10 cellular contexts compared by ENCODE assay signal in the genomic region with DNA sequence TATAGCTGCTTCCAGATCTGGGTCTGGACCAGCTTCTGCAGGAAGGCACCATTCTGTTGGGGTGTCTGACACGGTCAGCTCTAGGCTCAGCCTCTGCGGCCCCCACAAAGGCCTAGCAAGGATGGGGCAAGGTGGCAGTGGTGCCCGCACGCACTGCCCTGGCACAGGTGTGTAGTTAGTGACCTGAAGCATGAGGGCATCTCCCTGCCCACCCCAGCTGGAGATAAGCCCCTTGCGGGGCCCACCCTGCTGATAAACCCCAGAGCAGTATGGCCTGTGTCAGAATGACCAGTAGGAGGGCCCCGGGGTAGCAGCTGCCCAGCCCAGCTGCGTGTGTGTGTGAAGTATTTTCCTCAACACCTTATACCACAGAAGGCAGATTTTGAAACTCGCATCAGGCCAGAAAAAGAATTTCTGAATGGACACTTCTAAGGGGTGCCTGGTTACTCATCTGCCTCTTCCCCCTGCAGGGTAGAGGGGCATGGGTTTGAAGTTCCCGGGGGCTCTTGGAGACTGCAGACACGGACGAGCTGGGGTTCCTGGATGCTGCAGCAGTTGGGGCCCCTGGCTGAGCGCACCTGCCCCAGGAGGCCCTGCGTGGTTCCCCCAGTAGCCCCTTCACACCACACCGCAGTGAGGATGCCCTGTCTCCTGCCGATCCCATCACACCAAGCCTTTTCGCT. TPM values are rescaled to one million over a fixed set of nuclear protein-coding genes. Genes with fewer than 3 reads are reported as not detected.
DNase-seq lines count a peak whose midpoint lies in the region; FAIRE-seq and TF ChIP-seq lines count a peak whose summit lies in the region.
"Had no signal": no experiment of that assay in that cellular context is flagged by ENCODE, and none has a peak within 500 bp of the region (broad histone marks: within the 10 kb centered on the region; RNA-seq: fewer than 3 reads in every experiment).

No MANE protein-coding gene starts in this region.

- H3K36me3 ChIP-seq in OCI-LY7 (ENCODE audit: insufficient read depth, low read length) (peaks cover 83% of the 10 kb centered on the region), duodenal mucosa (ENCODE audit: control insufficient read depth in 1 of 2, insufficient read depth in 2 of 2, low read length in 2 of 2) (peaks cover 17 to 29% of the 10 kb centered on the region in 2 donors), neutrophil (peaks cover 34% of the 10 kb centered on the region), ovary (no peaks in the 10 kb centered on the region)

- POLR2A ChIA-PET in OCI-LY7 (lab: Charles Lee), result interaction anchor here (1.1 kb wide), 1 partner anchor 26 kb away, joined by 5 read pairs; a partner anchor contains a TSS

- H3K4me3 ChIP-seq in OCI-LY7 (ENCODE audit: low read depth, low read length, poor library complexity, severe bottlenecking), result no peak overlapping the region
- peak overlapping the region; percentile 13 to 21 for H3K4me3 ChIP-seq in duodenal mucosa (ENCODE audit: low read depth in 1 of 2, low read length in 2 of 2)
- H3K4me3 ChIP-seq in neutrophil (ENCODE audit: low read depth in 1 of 2, low read length in 1 of 2), result no peak overlapping the region
- no peak overlapping the region for H3K4me3 ChIP-seq in ovary

- peak overlapping the region; percentile 23; the same call in 1 of the 2 replicates for H3K4me2 ChIP-seq in OCI-LY7 (ENCODE audit: low read length)

- H3K27me3 ChIP-seq in duodenal mucosa (ENCODE audit: control insufficient read depth in 1 of 2, insufficient read depth in 2 of 2, low read length in 2 of 2), result no peaks in the 10 kb centered on the region
- no peaks in the 10 kb centered on the region for H3K27me3 ChIP-seq in neutrophil
- no peaks in the 10 kb centered on the region for H3K27me3 ChIP-seq in ovary

- H3K9me3 ChIP-seq in OCI-LY7 (ENCODE audit: low read length) (no peaks in the 10 kb centered on the region), duodenal mucosa (ENCODE audit: control insufficient read depth in 1 of 2, low read length in 2 of 2) (no peaks in the 10 kb centered on the region), neutrophil (no peaks in the 10 kb centered on the region), ovary (no peaks in the 10 kb centered on the region)

- WGBS in ovary, 3 donors, result 50 to 64% (median 56%) methylated on average over 16 of the region's 16 CpGs

- H3K4me1 ChIP-seq in OCI-LY7 (ENCODE audit: insufficient read depth, low read length, poor library complexity, severe bottlenecking) (peaks cover 66% of the 10 kb centered on the region), duodenal mucosa (ENCODE audit: control insufficient read depth in 1 of 2, insufficient read depth in 2 of 2, low read length in 2 of 2) (peaks cover 74 to 84% of the 10 kb centered on the region in 2 donors), neutrophil (ENCODE audit: control insufficient read depth in 1 of 2, insufficient read depth in 1 of 2, low read depth in 1 of 2, low read length in 1 of 2) (peaks cover 56 to 78% of the 10 kb centered on the region in 2 experiments), ovary (ENCODE audit: insufficient read depth) (peaks cover 10% of the 10 kb centered on the region)

- intact Hi-C loops in OCI-LY7 (cut with micrococcal nuclease; ENCODE audit: unreplicated experiment), result no loop called here
- intact Hi-C loops in ovary (cut with DNase I), result no loop called here

- no peak for TF ChIP-seq EP300 in ovary (IDR thresholded peaks at IDR 0.05)

- H3K9me2 ChIP-seq in OCI-LY7 (ENCODE audit: insufficient read depth, low read length), result no peaks in the 10 kb centered on the region

- peak; percentile 77 for TF ChIP-seq POLR2A in GM12892 (IDR thresholded peaks at IDR 0.05; ENCODE audit: low read depth, low read length)
- TF ChIP-seq POLR2A in ovary (IDR thresholded peaks at IDR 0.05), result no peak

- no TSS peak for BruUV-seq in OCI-LY7 (replicated peaks; lab: Mats Ljungman, UMichigan)

- FAIRE-seq in GM12892 (lab: Jason Lieb, UNC), result no peak
- FAIRE-seq: islet of Langerhans had no signal

- H3K9ac ChIP-seq in duodenal mucosa (ENCODE audit: low read depth in 1 of 2, low read length in 2 of 2), result peak overlapping the region; percentile 35 to 81

- H4K20me1 ChIP-seq in OCI-LY7 (ENCODE audit: insufficient read depth, low read length), result peaks cover 5% of the 10 kb centered on the region; the same call in 1 of the 2 replicates

- no peak for TF ChIP-seq CTCF in OCI-LY7 (conservative IDR thresholded peaks at IDR 0.05; ENCODE audit: low read length)
- no peak for TF ChIP-seq CTCF in neutrophil (IDR thresholded peaks at IDR 0.05)
- no peak for TF ChIP-seq CTCF in ovary (IDR thresholded peaks at IDR 0.05)

- H2AFZ ChIP-seq in OCI-LY7 (ENCODE audit: low read length), result no peak overlapping the region

- no peak for DNase-seq in GM12892 (ENCODE audit: insufficient read length)
- peak; percentile 40 for DNase-seq in OCI-LY7 (ENCODE audit: low spot score)
- DNase-seq in NCI-H2227 treated with DMSO at 0.1 percent for 48 hours (lab: John Stamatoyannopoulos, UW), result no peak
- no peak for DNase-seq in ovary
- DNase-seq in NCI-H1417 treated with DMSO at 0.1 percent for 48 hours (lab: John Stamatoyannopoulos, UW), result no peak
- no peak for DNase-seq in DMS153 treated with DMSO at 0.1 percent for 48 hours (lab: John Stamatoyannopoulos, UW; ENCODE audit: unreplicated experiment)

- CTCF ChIA-PET in OCI-LY7 (lab: Charles Lee; ENCODE audit: unreplicated experiment), result no interaction called here

- H3K27ac ChIP-seq in OCI-LY7 (ENCODE audit: low read depth, low read length, poor library complexity, severe bottlenecking), result peak overlapping the region; percentile 61
- H3K27ac ChIP-seq in duodenal mucosa (ENCODE audit: low read depth, low read length), result peak overlapping the region; percentile 74
- peak overlapping the region; percentile 96 for H3K27ac ChIP-seq in neutrophil
- H3K27ac ChIP-seq in ovary, result no peak overlapping the region

- H3K79me2 ChIP-seq in OCI-LY7 (ENCODE audit: insufficient read depth, low read depth, low read length), result peaks cover 47% of the 10 kb centered on the region

RNA-seq across cellular contexts. Expression of a gene that starts 4.6 kb away (rescaled TPM):
- polyA plus RNA-seq in GM12892 (2012; ENCODE audit: missing spikeins), result 97.5 TPM
- total RNA-seq in OCI-LY7 (2014; rRNA removed; shearing (Covaris generic)), result 233 and 265 TPM in 2 replicates
- 663 and 715 TPM in 2 replicates for total RNA-seq in OCI-LY7 (2022)
- total RNA-seq in ovary, result 100 to 1,000 TPM in 6 of 7 donors, 10 to 100 TPM in 1; 52.0 to 455 (median 318) TPM
- polyA plus RNA-seq in ovary, result 100 to 1,000 TPM in 1 of 2 donors, 10 to 100 TPM in 1; 65.8 to 158 TPM

RNA-seq across cellular contexts. Expression of a gene that starts 6.2 kb away (rescaled TPM):
- polyA plus RNA-seq in GM12892 (2012; ENCODE audit: missing spikeins), result 491 TPM
- 388 and 393 TPM in 2 replicates for total RNA-seq in OCI-LY7 (2014; rRNA removed; shearing (Covaris generic))
- 502 and 577 TPM in 2 replicates for total RNA-seq in OCI-LY7 (2022)
- total RNA-seq in ovary, result 100 to 1,000 TPM; 230 to 435 (median 312) TPM
- polyA plus RNA-seq in ovary, result 1,000 to 10,000 TPM in 1 of 2 donors, 100 to 1,000 TPM in 1; 222 to 2,080 TPM

RNA-seq across cellular contexts. Expression of a gene that starts 24.8 kb away (rescaled TPM):
- polyA plus RNA-seq in GM12892 (2012; ENCODE audit: missing spikeins), result 77.6 TPM
- 474 and 621 TPM in 2 replicates for total RNA-seq in OCI-LY7 (2014; rRNA removed; shearing (Covaris generic))
- 377 and 431 TPM in 2 replicates for total RNA-seq in OCI-LY7 (2022)
- total RNA-seq in ovary, result 100 to 1,000 TPM in 1 of 7 donors, 10 to 100 TPM in 6; 27.2 to 160 (median 58.5) TPM
- 10 to 100 TPM; 14.2 to 34.1 TPM for polyA plus RNA-seq in ovary

RNA-seq across cellular contexts. Expression of a gene that starts 24.9 kb away (rescaled TPM):
- polyA plus RNA-seq in GM12892 (2012; ENCODE audit: missing spikeins), result 116 TPM
- total RNA-seq in OCI-LY7 (2014; rRNA removed; shearing (Covaris generic)), result 265 and 315 TPM in 2 replicates
- total RNA-seq in OCI-LY7 (2022) (225 and 227 TPM in 2 replicates), ovary (100 to 1,000 TPM in 1 of 7 donors, 10 to 100 TPM in 6; 49.4 to 135 (median 81.0) TPM)
- polyA plus RNA-seq in ovary, result 100 to 1,000 TPM in 1 of 2 donors, 1 to 10 TPM in 1; 6.1 to 132 TPM

RNA-seq across cellular contexts. Expression of a gene that starts 31.7 kb away (rescaled TPM):
- polyA plus RNA-seq in GM12892 (2012; ENCODE audit: missing spikeins), result 0.68 TPM
- total RNA-seq in OCI-LY7 (2014; rRNA removed; shearing (Covaris generic)), result not detected in 2 replicates
- total RNA-seq in OCI-LY7 (2022) (not detected in 2 replicates), ovary (not detected)
- under 1 TPM in 1 of 2 donors, not detected in 1; 0.22 TPM for polyA plus RNA-seq in ovary
- total RNA-seq: activated CD8-positive, alpha-beta memory T cell treated with anti-CD3 and anti-CD28 coated beads for 36 hours had no signal

Comparison
In these comparisons a context has a peak if more than half of its experiments do, and no peak if none do; other contexts are left out.
1. H3K27ac ChIP-seq: peak in OCI-LY7 (single experiment), duodenal mucosa (single experiment) and neutrophil (single experiment); none in ovary (0 of 2).
2. H3K4me3 ChIP-seq: peak in duodenal mucosa (2 of 2); none in OCI-LY7 (single experiment), neutrophil (0 of 2) and ovary (single experiment).